ENCODE assay signal across 18 cellular contexts in the genomic region with DNA sequence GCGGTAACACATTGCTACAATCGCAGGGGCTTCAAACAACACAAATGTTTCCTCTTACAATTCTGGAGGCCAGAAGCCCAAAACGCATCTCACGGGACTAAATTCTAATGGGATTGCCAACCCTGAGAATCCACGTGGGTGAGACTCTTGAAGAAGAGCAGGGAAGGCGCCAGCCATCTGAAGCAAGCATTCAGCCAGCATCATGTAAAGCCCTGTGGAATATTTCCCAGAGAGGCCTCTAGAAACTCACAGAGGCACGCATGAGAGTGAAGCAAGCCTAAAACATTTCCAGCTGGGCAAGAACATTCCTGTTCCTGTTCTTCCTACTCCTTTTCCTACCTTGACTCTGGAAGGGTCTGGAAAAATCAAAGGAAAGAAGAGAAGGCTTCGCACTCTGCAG. TPM values are rescaled to one million over a fixed set of nuclear protein-coding genes. Genes with fewer than 3 reads are reported as not detected.
A peak's percentile ranks its signal among the peaks of the same experiment; 100 is the strongest.
DNase-seq lines count a peak whose midpoint lies in the region; ATAC-seq and TF ChIP-seq lines count a peak whose summit lies in the region.
"Had no signal": no experiment of that assay in that cellular context is flagged by ENCODE, and none has a peak within 500 bp of the region (broad histone marks: within the 10 kb centered on the region; RNA-seq: fewer than 3 reads in every experiment).

No MANE protein-coding gene starts in this region.

- H3K4me1 Mint-ChIP-seq in naive thymus-derived CD4-positive, alpha-beta T cell = peaks cover 2 to 8% (median 7%) of the 10 kb centered on the region in 7 donors

- peaks cover 11% of the 10 kb centered on the region; the same call in 1 of the 2 replicates for H3F3A ChIP-seq in GM23248 (ENCODE audit: insufficient read depth)

- H3K27ac ChIP-seq in GM23248 (peak overlapping the region; percentile 38), colonic mucosa (no peak overlapping the region)
- H3K27ac ChIP-seq in naive thymus-derived CD4-positive, alpha-beta T cell (ENCODE audit: low read depth, low read length) = no peak overlapping the region
- H3K27ac ChIP-seq: BLaER1 treated with 17β-estradiol and CSF1 and Interleukin-3, amounts not matched to agents 10 nM and 100 nM had no signal

- 15 to 17% methylated on average over 8 of the region's 8 CpGs for WGBS in GM23248 (ENCODE audit: low coverage in 1 of 2, low lambda C conversion rate in 2 of 2, missing lambda C conversion rate in 2 of 2), 2 experiments

- TF ChIP-seq CTCF in foreskin fibroblast (IDR thresholded peaks at IDR 0.05; ENCODE audit: low read depth, low read length) (no peak), colonic mucosa (IDR thresholded peaks at IDR 0.05) (no peak)

- H3K4me2 ChIP-seq in GM23248 (ENCODE audit: unreplicated experiment) = no peak overlapping the region

- no peaks in the 10 kb centered on the region for H4K20me1 ChIP-seq in GM23248 (ENCODE audit: insufficient read depth)
- H4K20me1 ChIP-seq: BLaER1 treated with 17β-estradiol and CSF1 and Interleukin-3, amounts not matched to agents 10 nM and 100 nM had no signal

- intact Hi-C loops in colonic mucosa (cut with DNase I) = no loop called here
- intact Hi-C loops in naive thymus-derived CD4-positive, alpha-beta T cell (cut with micrococcal nuclease) = no loop called here

- H3K9me3 ChIP-seq in GM23248 (ENCODE audit: low read depth) = no peaks in the 10 kb centered on the region
- no peaks in the 10 kb centered on the region for H3K9me3 ChIP-seq in colonic mucosa
- H3K9me3 ChIP-seq in naive thymus-derived CD4-positive, alpha-beta T cell (ENCODE audit: control insufficient read depth in 2 of 3, low read length in 3 of 3) = no peaks in the 10 kb centered on the region
- H3K9me3 ChIP-seq: HAP-1 had no signal

- DNase-seq in AG20443 (ENCODE audit: low spot score) (peak; percentile 64), GM23248 (peak; percentile 90), dedifferentiated amniotic fluid mesenchymal stem cell (ENCODE audit: extremely low spot score) (peak; percentile 82), foreskin fibroblast (peak; percentile 19 to 43), colonic mucosa (no peak)
- DNase-seq in naive thymus-derived CD4-positive, alpha-beta T cell = no peak
- DNase-seq: Calu3; CD4-positive, CD25-positive, alpha-beta regulatory T cell; DMS 273 treated with DMSO at 0.1 percent for 48 hours; GOT3; IMR-90; KBM-7 had no signal

- no peaks in the 10 kb centered on the region for H3K36me3 Mint-ChIP-seq in naive thymus-derived CD4-positive, alpha-beta T cell
- H3K36me3 Mint-ChIP-seq: CD4-positive, CD25-positive, alpha-beta regulatory T cell had no signal

- peaks cover 0 to 37% (median 6%) of the 10 kb centered on the region in 5 donors for H3K27me3 Mint-ChIP-seq in naive thymus-derived CD4-positive, alpha-beta T cell

- peaks cover 28% of the 10 kb centered on the region for H3K27me3 ChIP-seq in GM23248 (replicated peaks; ENCODE audit: insufficient read depth)
- H3K27me3 ChIP-seq in colonic mucosa = no peaks in the 10 kb centered on the region
- no peaks in the 10 kb centered on the region for H3K27me3 ChIP-seq in naive thymus-derived CD4-positive, alpha-beta T cell (ENCODE audit: control insufficient read depth in 2 of 2, insufficient read depth in 2 of 2, low read length in 2 of 2)
- H3K27me3 ChIP-seq: BLaER1 treated with 17β-estradiol and CSF1 and Interleukin-3, amounts not matched to agents 10 nM and 100 nM had no signal

- H3K4me1 ChIP-seq in GM23248 (ENCODE audit: insufficient read depth) (0 out of 2 replicates have a peak, but pooled peaks cover 11% of the 10 kb centered on the region), colonic mucosa (no peaks in the 10 kb centered on the region)
- no peaks in the 10 kb centered on the region for H3K4me1 ChIP-seq in naive thymus-derived CD4-positive, alpha-beta T cell (ENCODE audit: control insufficient read depth in 2 of 2, insufficient read depth in 2 of 2, low read length in 2 of 2)
- H3K4me1 ChIP-seq: HAP-1 had no signal

- no peak overlapping the region for H2AFZ ChIP-seq in GM23248

- H3K36me3 ChIP-seq in GM23248 (ENCODE audit: low read depth) = no peaks in the 10 kb centered on the region
- no peaks in the 10 kb centered on the region for H3K36me3 ChIP-seq in colonic mucosa
- no peaks in the 10 kb centered on the region for H3K36me3 ChIP-seq in naive thymus-derived CD4-positive, alpha-beta T cell (ENCODE audit: control insufficient read depth in 2 of 3, insufficient read depth in 3 of 3, low read length in 3 of 3)
- H3K36me3 ChIP-seq: BLaER1 treated with 17β-estradiol and CSF1 and Interleukin-3, amounts not matched to agents 10 nM and 100 nM; HAP-1 had no signal

- POLR2A ChIA-PET in naive thymus-derived CD4-positive, alpha-beta T cell (lab: Charles Lee) = no interaction called here

- H3K9me2 ChIP-seq in GM23248 (ENCODE audit: insufficient read depth) = no peaks in the 10 kb centered on the region

- CTCF ChIA-PET in naive thymus-derived CD4-positive, alpha-beta T cell (lab: Charles Lee) = interaction anchor here (1.0 to 2.0 kb wide), 2 partner anchors 9 to 15 kb away, joined by 3 to 5 read pairs; no protein-coding TSS in a partner anchor

- H3K9ac ChIP-seq in GM23248 (peak overlapping the region; percentile 25; the same call in 1 of the 2 replicates), colonic mucosa (ENCODE audit: low read depth in 2 of 2, low read length in 2 of 2) (no peak overlapping the region)
- H3K9ac ChIP-seq: BLaER1 treated with 17β-estradiol and CSF1 and Interleukin-3, amounts not matched to agents 10 nM and 100 nM had no signal

- ATAC-seq in naive thymus-derived CD4-positive, alpha-beta T cell = no peak
- ATAC-seq in GM21447 (IDR thresholded peaks at IDR 0.05; ENCODE audit: unreplicated experiment) (no peak), GM19023 (IDR thresholded peaks at IDR 0.05; ENCODE audit: unreplicated experiment) (no peak)

- in situ Hi-C loops in GM23248 (cut with MboI) = no loop called here

- no peak overlapping the region for H3K4me3 Mint-ChIP-seq in naive thymus-derived CD4-positive, alpha-beta T cell
- H3K4me3 Mint-ChIP-seq: CD4-positive, CD25-positive, alpha-beta regulatory T cell had no signal

- no peaks in the 10 kb centered on the region for H3K79me2 ChIP-seq in GM23248 (ENCODE audit: insufficient read depth)

- no peak overlapping the region for H3K27ac Mint-ChIP-seq in naive thymus-derived CD4-positive, alpha-beta T cell
- H3K27ac Mint-ChIP-seq: CD4-positive, CD25-positive, alpha-beta regulatory T cell had no signal

- H3K9me3 Mint-ChIP-seq in naive thymus-derived CD4-positive, alpha-beta T cell = peaks cover 0 to 2% (median 0%) of the 10 kb centered on the region in 11 donors

- no peak overlapping the region for H3K4me3 ChIP-seq in GM23248
- no peak overlapping the region for H3K4me3 ChIP-seq in foreskin fibroblast (ENCODE audit: low read depth in 1 of 2, low read length in 2 of 2)
- H3K4me3 ChIP-seq in colonic mucosa = no peak overlapping the region
- no peak overlapping the region for H3K4me3 ChIP-seq in naive thymus-derived CD4-positive, alpha-beta T cell (ENCODE audit: low read length)
- H3K4me3 ChIP-seq: BLaER1 treated with 17β-estradiol and CSF1 and Interleukin-3, amounts not matched to agents 10 nM and 100 nM; HAP-1 had no signal

RNA-seq across cellular contexts. Expression of a gene that starts 19.6 kb away (rescaled TPM):
- 4.8 and 5.2 TPM in 2 replicates for total RNA-seq in GM23248 (2014; rRNA removed; shearing (Covaris generic))
- polyA plus RNA-seq in GM23248 (2016; fragmentation: Nextera tagmentation; extraction: Ambion mirVana) = 7.8 and 8.6 TPM in 2 replicates
- 1 to 10 TPM in 1 of 2 donors, under 1 TPM in 1; 0.05 to 1.1 TPM for total RNA-seq in colonic mucosa
- not detected for total RNA-seq in naive thymus-derived CD4-positive, alpha-beta T cell
- polyA plus RNA-seq in naive thymus-derived CD4-positive, alpha-beta T cell = not detected
- total RNA-seq: CD4-positive, CD25-positive, alpha-beta regulatory T cell; G401; HT-29; IMR-90 had no signal

Comparison
In these comparisons a context has a peak if more than half of its experiments do, and no peak if none do; other contexts are left out.
1. DNase-seq: peak in AG20443 (single experiment), GM23248 (single experiment), dedifferentiated amniotic fluid mesenchymal stem cell (single experiment) and foreskin fibroblast (2 of 2); none in colonic mucosa (single experiment) and naive thymus-derived CD4-positive, alpha-beta T cell (0 of 9).